8 cellular contexts compared by ENCODE assay signal in the genomic region with DNA sequence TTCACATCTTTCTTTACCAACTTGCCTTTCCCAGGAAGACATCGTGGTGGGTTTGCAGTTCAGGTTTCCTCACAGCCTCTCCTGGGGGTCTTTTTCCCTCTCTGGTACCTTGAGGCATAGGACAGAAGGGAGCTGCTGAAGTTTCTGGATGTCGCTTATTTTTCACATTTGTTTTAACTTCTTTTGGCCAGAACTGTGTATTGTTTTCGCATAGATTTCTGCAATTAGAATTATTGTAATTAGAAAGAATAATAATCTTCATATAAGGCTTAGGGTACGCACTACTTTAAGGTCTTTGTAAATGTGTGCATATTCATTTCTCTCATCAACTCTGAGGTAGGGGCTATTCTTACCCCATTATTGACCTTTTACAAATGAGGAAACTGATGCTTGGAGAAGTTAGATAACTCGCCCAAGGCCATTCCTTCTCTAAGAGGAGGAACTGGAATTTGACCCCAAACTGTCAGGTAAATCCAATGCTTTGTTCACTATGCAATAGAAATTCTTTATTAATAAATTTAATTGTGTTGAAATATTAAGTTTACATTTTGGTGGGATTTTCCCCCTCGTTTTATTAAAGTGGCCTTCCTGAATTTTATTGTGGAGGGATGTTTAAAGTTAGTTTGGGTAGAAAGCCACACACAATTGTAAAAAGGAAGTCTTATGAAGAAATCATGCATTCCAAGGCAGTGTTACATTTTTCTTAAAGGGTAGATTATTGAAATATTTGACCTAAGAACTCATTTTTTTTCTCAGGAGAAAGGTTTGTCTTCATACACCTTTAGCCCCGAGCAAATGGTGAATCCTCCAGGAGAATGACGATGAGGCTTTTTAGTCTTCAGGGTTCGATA. TPM values are rescaled to one million over a fixed set of nuclear protein-coding genes. Genes with fewer than 3 reads are reported as not detected.
DNase-seq lines count a peak whose midpoint lies in the region; ATAC-seq and TF ChIP-seq lines count a peak whose summit lies in the region.

No MANE protein-coding gene starts in this region.

- peaks cover 7% of the 10 kb centered on the region for H3K36me3 Mint-ChIP-seq in activated CD4-positive, alpha-beta T cell treated with anti-CD3 and anti-CD28 coated beads for 36 hours (ENCODE audit: low read depth)
- no peaks in the 10 kb centered on the region for H3K36me3 Mint-ChIP-seq in activated T-helper 17 cell treated with anti-CD3 and anti-CD28 coated beads, Interleukin-2, amount 50 U/mL, for 72 hours (ENCODE audit: low read depth)

- 52 to 56% methylated on average over 9 of the region's 9 CpGs for WGBS in testis, 2 donors

- TF ChIP-seq POLR2A in testis (IDR thresholded peaks at IDR 0.05) = no peak

- no peak for DNase-seq in activated CD4-positive, alpha-beta T cell treated with anti-CD3 and anti-CD28 coated beads for 36 hours
- DNase-seq in activated CD4-positive, alpha-beta T cell treated with anti-CD3 and anti-CD28 coated beads, Interleukin-2, amount 50 U/mL, for 4 hours = no peak
- DNase-seq in iris pigment epithelial cell (ENCODE audit: low read depth) (peak; percentile 70), testis (no peak), HT-29 (ENCODE audit: low spot score) (no peak), nucleus accumbens (lab: John Stamatoyannopoulos, UW) (no peak)

- intact Hi-C loops in activated CD4-positive, alpha-beta T cell treated with anti-CD3 and anti-CD28 coated beads for 36 hours (cut with DNase I, micrococcal nuclease) = loop anchor here in 1 of 2 experiments (10.0 kb wide), 1 partner anchor 1150 kb away; no protein-coding TSS in a partner anchor
- intact Hi-C loops in testis (cut with DNase I; ENCODE audit: low total_unique reads) = loop anchor here (10.0 kb wide), 1 partner anchor 90 kb away; no protein-coding TSS in a partner anchor

- H3K4me1 ChIP-seq in testis = peaks cover 29% of the 10 kb centered on the region

- H3K27ac ChIP-seq in testis = peak overlapping the region; percentile 98 to 99

- no peak for TF ChIP-seq CTCF in testis (IDR thresholded peaks at IDR 0.05)

- no peaks in the 10 kb centered on the region for H3K36me3 ChIP-seq in testis (ENCODE audit: low read depth, missing control alignments)

- no peaks in the 10 kb centered on the region for H3K9me3 ChIP-seq in testis

- no peaks in the 10 kb centered on the region for H3K27me3 Mint-ChIP-seq in activated CD4-positive, alpha-beta T cell treated with anti-CD3 and anti-CD28 coated beads for 36 hours
- no peaks in the 10 kb centered on the region for H3K27me3 Mint-ChIP-seq in activated T-helper 17 cell treated with anti-CD3 and anti-CD28 coated beads, Interleukin-2, amount 50 U/mL, for 72 hours

- no peaks in the 10 kb centered on the region for H3K9me3 Mint-ChIP-seq in activated CD4-positive, alpha-beta T cell treated with anti-CD3 and anti-CD28 coated beads for 36 hours (ENCODE audit: low read depth)
- H3K9me3 Mint-ChIP-seq in activated T-helper 17 cell treated with anti-CD3 and anti-CD28 coated beads, Interleukin-2, amount 50 U/mL, for 72 hours = no peaks in the 10 kb centered on the region

- H3K27me3 ChIP-seq in testis = no peaks in the 10 kb centered on the region

- ATAC-seq in activated CD4-positive, alpha-beta T cell treated with anti-CD3 and anti-CD28 coated beads for 36 hours = no peak
- ATAC-seq in activated T-helper 17 cell treated with anti-CD3 and anti-CD28 coated beads, Interleukin-2, amount 50 U/mL, for 72 hours (replicated peaks) = no peak
- no peak for ATAC-seq in HG03457 (IDR thresholded peaks at IDR 0.05; ENCODE audit: unreplicated experiment)

- CTCF ChIA-PET in activated CD4-positive, alpha-beta T cell treated with anti-CD3 and anti-CD28 coated beads for 36 hours (lab: Charles Lee) = interaction anchor here (0.6 to 1.1 kb wide), 3 partner anchors 8 to 91 kb away, joined by 3 read pairs; no protein-coding TSS in a partner anchor

- H3K4me3 Mint-ChIP-seq in activated CD4-positive, alpha-beta T cell treated with anti-CD3 and anti-CD28 coated beads for 36 hours = peak overlapping the region; percentile 74
- H3K4me3 Mint-ChIP-seq in activated T-helper 17 cell treated with anti-CD3 and anti-CD28 coated beads, Interleukin-2, amount 50 U/mL, for 72 hours = peak overlapping the region; percentile 93

- peak overlapping the region; percentile 84 for H3K27ac Mint-ChIP-seq in activated CD4-positive, alpha-beta T cell treated with anti-CD3 and anti-CD28 coated beads for 36 hours
- peak overlapping the region; percentile 98 for H3K27ac Mint-ChIP-seq in activated T-helper 17 cell treated with anti-CD3 and anti-CD28 coated beads, Interleukin-2, amount 50 U/mL, for 72 hours

- peaks cover 45% of the 10 kb centered on the region for H3K4me1 Mint-ChIP-seq in activated CD4-positive, alpha-beta T cell treated with anti-CD3 and anti-CD28 coated beads for 36 hours
- peaks cover 10% of the 10 kb centered on the region for H3K4me1 Mint-ChIP-seq in activated T-helper 17 cell treated with anti-CD3 and anti-CD28 coated beads, Interleukin-2, amount 50 U/mL, for 72 hours

- H3K4me3 ChIP-seq in testis = peak overlapping the region; percentile 76 to 86

- POLR2A ChIA-PET in activated CD4-positive, alpha-beta T cell treated with anti-CD3 and anti-CD28 coated beads for 36 hours (lab: Charles Lee) = interaction anchor here (0.6 to 1.4 kb wide), 3 partner anchors 13 to 76 kb away, joined by 3 read pairs; no protein-coding TSS in a partner anchor

RNA-seq across cellular contexts. Expression of a gene that starts 12.1 kb away (rescaled TPM):
- total RNA-seq in activated CD4-positive, alpha-beta T cell treated with anti-CD3 and anti-CD28 coated beads for 36 hours = 100 to 1,000 TPM; 211 to 296 TPM
- total RNA-seq in activated T-helper 17 cell treated with anti-CD3 and anti-CD28 coated beads, Interleukin-2, amount 50 U/mL, for 72 hours = 100 to 1,000 TPM; 203 to 206 TPM
- 100 to 1,000 TPM; 151 to 220 TPM for total RNA-seq in testis
- 56.4 TPM for polyA plus RNA-seq in testis (ENCODE audit: insufficient read depth, low read depth, low replicate concordance)
- total RNA-seq in HT-29 (2014; rRNA removed; shearing (Covaris generic)) = 67.9 and 74.4 TPM in 2 replicates
